Comparison of ENCODE assay signal across 10 cellular contexts in the genomic region with DNA sequence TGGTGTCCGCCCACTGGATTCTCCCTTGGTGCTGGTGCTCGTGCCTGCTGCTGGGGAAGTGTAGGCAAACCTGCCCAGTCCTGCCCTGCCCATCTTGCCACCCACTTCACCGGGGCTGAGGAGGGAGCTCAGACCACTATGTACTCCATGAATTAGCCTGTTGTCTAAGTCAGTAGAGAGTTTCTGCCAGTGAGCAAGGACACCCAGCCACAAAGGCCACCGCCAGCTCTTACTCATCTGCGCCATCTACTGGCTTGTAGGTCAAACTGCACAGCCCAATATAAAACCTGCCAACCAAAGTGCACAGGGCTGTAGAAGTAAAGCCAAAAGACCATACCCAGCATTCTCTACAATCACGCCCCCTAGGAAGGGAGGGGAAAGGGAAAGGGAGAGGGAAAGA.
DNase-seq lines count a peak whose midpoint lies in the region; TF ChIP-seq lines count a peak whose summit lies in the region.
"Had no signal": no experiment of that assay in that cellular context is flagged by ENCODE, and none has a peak within 500 bp of the region (broad histone marks: within the 10 kb centered on the region; RNA-seq: fewer than 3 reads in every experiment).

No MANE protein-coding gene starts in this region.

- H3K4me3 Mint-ChIP-seq in glutamatergic neuron (ENCODE audit: unreplicated experiment) = no peak overlapping the region

- TF ChIP-seq CTCF in AG09309 (IDR thresholded peaks at IDR 0.05; ENCODE audit: control insufficient read depth, insufficient read depth, low read depth, low read length, missing control alignments) (peak; percentile 42), GM12872 (IDR thresholded peaks at IDR 0.05; ENCODE audit: insufficient read depth, low read depth, low read length) (peak; percentile 69), RWPE1 (conservative IDR thresholded peaks at IDR 0.05; ENCODE audit: low read depth) (peak; percentile 33; the same call in 1 of the 2 replicates), glutamatergic neuron (IDR thresholded peaks at IDR 0.05; ENCODE audit: partially characterized antibody, unreplicated experiment) (peak; percentile 48)

- no peaks in the 10 kb centered on the region for H3K27me3 Mint-ChIP-seq in glutamatergic neuron (ENCODE audit: unreplicated experiment)

- H3K9me3 Mint-ChIP-seq in glutamatergic neuron (ENCODE audit: unreplicated experiment) = peaks cover 11% of the 10 kb centered on the region

- CTCF ChIA-PET in RWPE1 (lab: Yijun Ruan, JAX) = no interaction called here

- peaks cover 24% of the 10 kb centered on the region for H3K36me3 Mint-ChIP-seq in glutamatergic neuron (ENCODE audit: unreplicated experiment)

- no peaks in the 10 kb centered on the region for H3K4me1 Mint-ChIP-seq in glutamatergic neuron (ENCODE audit: low read depth, unreplicated experiment)

- DNase-seq in AG09309 (ENCODE audit: low read depth) (no peak), RWPE1 (ENCODE audit: low spot score) (no peak), glutamatergic neuron (no peak), NCI-H2029 treated with DMSO at 0.1 percent for 48 hours (lab: John Stamatoyannopoulos, UW) (no peak), retina (no peak), HCEC 1CT (no peak), SW 1271 (lab: John Stamatoyannopoulos, UW) (no peak)
- DNase-seq: pancreas had no signal

- no peak overlapping the region for H3K27ac Mint-ChIP-seq in glutamatergic neuron (ENCODE audit: unreplicated experiment)

- no peak overlapping the region for H3K27ac ChIP-seq in RWPE1
- H3K27ac ChIP-seq: ascending aorta, pancreas had no signal

- H3K4me3 ChIP-seq in AG09309 (ENCODE audit: control insufficient read depth, low read depth, low read length) = no peak overlapping the region
- H3K4me3 ChIP-seq: ascending aorta, pancreas had no signal

- POLR2A ChIA-PET in RWPE1 (lab: Yijun Ruan, JAX; ENCODE audit: low non-redundant PET) = no interaction called here
